In the genomic region with DNA sequence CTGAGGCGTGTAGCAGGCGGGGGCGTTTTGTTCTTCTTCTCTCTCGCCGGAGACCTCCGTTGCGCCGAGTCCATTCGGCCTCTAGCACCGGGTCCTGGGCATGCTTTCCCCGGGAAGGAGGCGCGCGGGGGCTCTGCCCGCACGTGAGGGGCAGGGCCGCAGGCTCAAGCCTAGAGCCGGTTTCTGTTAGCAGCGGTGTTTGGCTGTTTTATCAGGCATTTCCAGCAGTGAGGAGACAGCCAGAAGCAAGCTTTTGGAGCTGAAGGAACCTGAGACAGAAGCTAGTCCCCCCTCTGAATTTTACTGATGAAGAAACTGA, we compare ENCODE assay signal across 8 cellular contexts. TPM values are rescaled to one million over a fixed set of nuclear protein-coding genes. Genes with fewer than 3 reads are reported as not detected.
DNase-seq lines count a peak whose midpoint lies in the region; ATAC-seq and TF ChIP-seq lines count a peak whose summit lies in the region.

No MANE protein-coding gene starts in this region.

- H3K9me2 ChIP-seq in Karpas-422 (replicated peaks; ENCODE audit: insufficient read depth, low read length) = no peaks in the 10 kb centered on the region

- no peaks in the 10 kb centered on the region for H4K20me1 ChIP-seq in Karpas-422 (ENCODE audit: insufficient read depth, low read depth, low read length)

- no peak overlapping the region for H3K27ac ChIP-seq in Karpas-422 (ENCODE audit: low read length)
- H3K27ac ChIP-seq in effector memory CD4-positive, alpha-beta T cell (ENCODE audit: insufficient read depth, low read length, poor library complexity, severe bottlenecking) = no peak overlapping the region

- peak overlapping the region; percentile 88 for H3K4me3 Mint-ChIP-seq in natural killer cell treated with Interleukin-12 subunit alpha and Interleukin-12 subunit beta and Interleukin-15 and Interleukin-18, amount 100 ng/mL, for 72 hours

- H3K9me3 Mint-ChIP-seq in natural killer cell treated with Interleukin-12 subunit alpha and Interleukin-12 subunit beta and Interleukin-15 and Interleukin-18, amount 100 ng/mL, for 72 hours = no peaks in the 10 kb centered on the region

- ATAC-seq in natural killer cell treated with Interleukin-12 subunit alpha and Interleukin-12 subunit beta and Interleukin-15 and Interleukin-18, amount 100 ng/mL, for 72 hours = no peak
- no peak for ATAC-seq in HG03025 (IDR thresholded peaks at IDR 0.05; ENCODE audit: low FRiP score, unreplicated experiment)
- no peak for ATAC-seq in HG02973 (IDR thresholded peaks at IDR 0.05; ENCODE audit: unreplicated experiment)

- H2AFZ ChIP-seq in Karpas-422 (ENCODE audit: low read length) = no peak overlapping the region

- H3K4me3 ChIP-seq in BE2C (ENCODE audit: low read depth, low read length) (peak overlapping the region; percentile 62), Karpas-422 (ENCODE audit: low read length) (no peak overlapping the region)
- peak overlapping the region; percentile 74 for H3K4me3 ChIP-seq in effector memory CD4-positive, alpha-beta T cell (ENCODE audit: insufficient read depth, low read depth, low read length, poor library complexity, severe bottlenecking)

- H3K27me3 ChIP-seq in BE2C (no peaks in the 10 kb centered on the region), Karpas-422 (ENCODE audit: low read length) (no peaks in the 10 kb centered on the region)
- H3K27me3 ChIP-seq in effector memory CD4-positive, alpha-beta T cell (replicated peaks; ENCODE audit: control insufficient read depth, insufficient read depth, low read length, poor library complexity, severe bottlenecking) = no peaks in the 10 kb centered on the region

- H3K79me2 ChIP-seq in Karpas-422 (ENCODE audit: low read length) = no peaks in the 10 kb centered on the region

- no peaks in the 10 kb centered on the region for H3K9me3 ChIP-seq in BE2C
- no peaks in the 10 kb centered on the region for H3K9me3 ChIP-seq in Karpas-422 (ENCODE audit: low read length)
- no peaks in the 10 kb centered on the region for H3K9me3 ChIP-seq in effector memory CD4-positive, alpha-beta T cell (ENCODE audit: control insufficient read depth, low read length)

- no peaks in the 10 kb centered on the region for H3K27me3 Mint-ChIP-seq in natural killer cell treated with Interleukin-12 subunit alpha and Interleukin-12 subunit beta and Interleukin-15 and Interleukin-18, amount 100 ng/mL, for 72 hours

- H3K36me3 ChIP-seq in BE2C = no peaks in the 10 kb centered on the region
- no peaks in the 10 kb centered on the region for H3K36me3 ChIP-seq in Karpas-422 (ENCODE audit: insufficient read depth, low read length)
- no peaks in the 10 kb centered on the region for H3K36me3 ChIP-seq in effector memory CD4-positive, alpha-beta T cell (ENCODE audit: control insufficient read depth, insufficient read depth, low read length)

- H3K36me3 Mint-ChIP-seq in natural killer cell treated with Interleukin-12 subunit alpha and Interleukin-12 subunit beta and Interleukin-15 and Interleukin-18, amount 100 ng/mL, for 72 hours = no peaks in the 10 kb centered on the region

- DNase-seq in BE2C = no peak
- DNase-seq in Karpas-422 = no peak
- DNase-seq in effector memory CD4-positive, alpha-beta T cell = no peak
- DNase-seq in natural killer cell treated with Interleukin-12 subunit alpha and Interleukin-12 subunit beta and Interleukin-15 and Interleukin-18, amount 100 ng/mL, for 72 hours (ENCODE audit: low spot score) = no peak
- DNase-seq in NCI-H446 (lab: John Stamatoyannopoulos, UW) = no peak
- DNase-seq in GM13976 (ENCODE audit: low spot score) = no peak

- in situ Hi-C loops in GM13976 (cut with MboI; ENCODE audit: low sequenced_read_pairs, unreplicated experiment) = no loop called here

- H3K4me2 ChIP-seq in Karpas-422 (ENCODE audit: low read depth, low read length, poor library complexity, severe bottlenecking) = peak overlapping the region; percentile 39

- no peak overlapping the region for H3K9ac ChIP-seq in Karpas-422 (ENCODE audit: low read length)

- TF ChIP-seq CTCF in BE2C (IDR thresholded peaks at IDR 0.05; ENCODE audit: low read depth, low read length) (no peak), GM13976 (IDR thresholded peaks at IDR 0.05; ENCODE audit: borderline replicate concordance, control extremely low read depth, extremely low read depth, insufficient read depth, missing control alignments) (no peak)

- H3K4me1 Mint-ChIP-seq in natural killer cell treated with Interleukin-12 subunit alpha and Interleukin-12 subunit beta and Interleukin-15 and Interleukin-18, amount 100 ng/mL, for 72 hours (ENCODE audit: low read depth in 2 of 2) = peaks cover 10 to 15% of the 10 kb centered on the region in 2 donors

- H3K27ac Mint-ChIP-seq in natural killer cell treated with Interleukin-12 subunit alpha and Interleukin-12 subunit beta and Interleukin-15 and Interleukin-18, amount 100 ng/mL, for 72 hours = no peak overlapping the region

- no peaks in the 10 kb centered on the region for H3K4me1 ChIP-seq in BE2C
- no peaks in the 10 kb centered on the region; the same call in 1 of the 2 replicates for H3K4me1 ChIP-seq in Karpas-422 (ENCODE audit: low read length)
- peaks cover 2% of the 10 kb centered on the region for H3K4me1 ChIP-seq in effector memory CD4-positive, alpha-beta T cell (ENCODE audit: control insufficient read depth, insufficient read depth, low read length, poor library complexity, severe bottlenecking)

RNA-seq across cellular contexts. Expression of a gene that starts 0.6 kb away (rescaled TPM):
- 9.3 TPM for polyA plus RNA-seq in BE2C (2012; ENCODE audit: insufficient read depth, insufficient read length, low read depth)
- total RNA-seq in Karpas-422 (2014; rRNA removed; shearing (Covaris generic); ENCODE audit: low replicate concordance) = not detected in 2 replicates
- total RNA-seq in natural killer cell treated with Interleukin-12 subunit alpha and Interleukin-12 subunit beta and Interleukin-15 and Interleukin-18, amount 100 ng/mL, for 72 hours = 10 to 100 TPM; 20.3 to 21.8 TPM

Comparison
In these comparisons a context has a peak if more than half of its experiments do, and no peak if none do; other contexts are left out.
1. RNA of a gene that starts 0.6 kb away (total RNA-seq): 20.3 to 21.8 TPM in natural killer cell treated with Interleukin-12 subunit alpha and Interleukin-12 subunit beta and Interleukin-15 and Interleukin-18, amount 100 ng/mL, for 72 hours; not detected in Karpas-422; every median in the first group is over 10 times any median in the second.